ENCODE assay signal across 1 cellular context in genomic region chr14:65501328-65501727, GRCh38.
TF ChIP-seq lines count a peak whose summit lies in the region.

No MANE protein-coding gene starts in this region.

TF ChIP-seq in K562, 482 proteins besides CTCF, POLR2A, EP300 and RAD21 (continued from another document):
- TF ChIP-seq, protein P1, sequence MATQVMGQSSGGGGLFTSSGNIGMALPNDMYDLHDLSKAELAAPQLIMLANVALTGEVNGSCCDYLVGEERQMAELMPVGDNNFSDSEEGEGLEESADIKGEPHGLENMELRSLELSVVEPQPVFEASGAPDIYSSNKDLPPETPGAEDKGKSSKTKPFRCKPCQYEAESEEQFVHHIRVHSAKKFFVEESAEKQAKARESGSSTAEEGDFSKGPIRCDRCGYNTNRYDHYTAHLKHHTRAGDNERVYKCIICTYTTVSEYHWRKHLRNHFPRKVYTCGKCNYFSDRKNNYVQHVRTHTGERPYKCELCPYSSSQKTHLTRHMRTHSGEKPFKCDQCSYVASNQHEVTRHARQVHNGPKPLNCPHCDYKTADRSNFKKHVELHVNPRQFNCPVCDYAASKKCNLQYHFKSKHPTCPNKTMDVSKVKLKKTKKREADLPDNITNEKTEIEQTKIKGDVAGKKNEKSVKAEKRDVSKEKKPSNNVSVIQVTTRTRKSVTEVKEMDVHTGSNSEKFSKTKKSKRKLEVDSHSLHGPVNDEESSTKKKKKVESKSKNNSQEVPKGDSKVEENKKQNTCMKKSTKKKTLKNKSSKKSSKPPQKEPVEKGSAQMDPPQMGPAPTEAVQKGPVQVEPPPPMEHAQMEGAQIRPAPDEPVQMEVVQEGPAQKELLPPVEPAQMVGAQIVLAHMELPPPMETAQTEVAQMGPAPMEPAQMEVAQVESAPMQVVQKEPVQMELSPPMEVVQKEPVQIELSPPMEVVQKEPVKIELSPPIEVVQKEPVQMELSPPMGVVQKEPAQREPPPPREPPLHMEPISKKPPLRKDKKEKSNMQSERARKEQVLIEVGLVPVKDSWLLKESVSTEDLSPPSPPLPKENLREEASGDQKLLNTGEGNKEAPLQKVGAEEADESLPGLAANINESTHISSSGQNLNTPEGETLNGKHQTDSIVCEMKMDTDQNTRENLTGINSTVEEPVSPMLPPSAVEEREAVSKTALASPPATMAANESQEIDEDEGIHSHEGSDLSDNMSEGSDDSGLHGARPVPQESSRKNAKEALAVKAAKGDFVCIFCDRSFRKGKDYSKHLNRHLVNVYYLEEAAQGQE (CRISPR knock-in tag; IDR thresholded peaks at IDR 0.05; ENCODE audit: low read depth), result no peak
- no peak for TF ChIP-seq OTX1 (CRISPR knock-in tag; IDR thresholded peaks at IDR 0.05)
- no peak for TF ChIP-seq ZFP36 (IDR thresholded peaks at IDR 0.05; ENCODE audit: low read depth, low read length, partially characterized antibody)
- no peak for TF ChIP-seq TRIM25 (IDR thresholded peaks at IDR 0.05; ENCODE audit: borderline replicate concordance)
- no peak for TF ChIP-seq ZNF354B (CRISPR knock-in tag; IDR thresholded peaks at IDR 0.05)
- TF ChIP-seq ZFX (CRISPR knock-in tag; IDR thresholded peaks at IDR 0.05), result no peak
- no peak for TF ChIP-seq HBP1 (CRISPR knock-in tag; IDR thresholded peaks at IDR 0.05)
- no peak for TF ChIP-seq ZNF184 (CRISPR knock-in tag; IDR thresholded peaks at IDR 0.05)
- TF ChIP-seq POLR3A (IDR thresholded peaks at IDR 0.05; ENCODE audit: borderline replicate concordance, extremely low read depth, insufficient read depth, insufficient read length), result no peak
- no peak for TF ChIP-seq NUFIP1 (IDR thresholded peaks at IDR 0.05; ENCODE audit: partially characterized antibody)
- TF ChIP-seq, protein P2, sequence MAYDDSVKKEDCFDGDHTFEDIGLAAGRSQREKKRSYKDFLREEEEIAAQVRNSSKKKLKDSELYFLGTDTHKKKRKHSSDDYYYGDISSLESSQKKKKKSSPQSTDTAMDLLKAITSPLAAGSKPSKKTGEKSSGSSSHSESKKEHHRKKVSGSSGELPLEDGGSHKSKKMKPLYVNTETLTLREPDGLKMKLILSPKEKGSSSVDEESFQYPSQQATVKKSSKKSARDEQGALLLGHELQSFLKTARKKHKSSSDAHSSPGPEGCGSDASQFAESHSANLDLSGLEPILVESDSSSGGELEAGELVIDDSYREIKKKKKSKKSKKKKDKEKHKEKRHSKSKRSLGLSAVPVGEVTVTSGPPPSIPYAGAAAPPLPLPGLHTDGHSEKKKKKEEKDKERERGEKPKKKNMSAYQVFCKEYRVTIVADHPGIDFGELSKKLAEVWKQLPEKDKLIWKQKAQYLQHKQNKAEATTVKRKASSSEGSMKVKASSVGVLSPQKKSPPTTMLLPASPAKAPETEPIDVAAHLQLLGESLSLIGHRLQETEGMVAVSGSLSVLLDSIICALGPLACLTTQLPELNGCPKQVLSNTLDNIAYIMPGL (CRISPR knock-in tag; IDR thresholded peaks at IDR 0.05), result no peak
- no peak for TF ChIP-seq GTF2A2 (tag; IDR thresholded peaks at IDR 0.05)
